ENCODE assay signal across 29 cellular contexts in the genomic region with DNA sequence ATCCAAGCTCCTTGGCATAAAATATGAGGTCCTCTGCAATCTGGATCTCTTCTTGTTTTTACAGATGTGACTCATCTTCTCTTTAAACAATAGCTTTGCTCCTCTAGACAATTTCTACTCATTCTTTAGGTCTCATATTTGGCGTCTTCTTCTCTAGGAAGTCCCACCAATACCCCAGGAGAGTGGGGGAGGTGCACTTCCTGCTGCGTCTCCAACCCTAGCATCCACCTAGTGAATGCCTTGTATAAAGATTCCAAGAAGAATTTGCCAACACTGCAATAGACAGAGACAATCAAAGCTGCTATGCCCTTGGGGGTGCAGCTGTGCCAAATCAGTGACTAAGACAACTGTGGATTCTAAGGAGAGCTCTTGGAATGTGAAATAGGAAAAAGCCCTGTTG. TPM values are rescaled to one million over a fixed set of nuclear protein-coding genes. Genes with fewer than 3 reads are reported as not detected.
DNase-seq lines count a peak whose midpoint lies in the region; ATAC-seq and TF ChIP-seq lines count a peak whose summit lies in the region.
"Had no signal": no experiment of that assay in that cellular context is flagged by ENCODE, and none has a peak within 500 bp of the region (broad histone marks: within the 10 kb centered on the region; RNA-seq: fewer than 3 reads in every experiment).

No MANE protein-coding gene starts in this region.

- no peaks in the 10 kb centered on the region for H3K36me3 ChIP-seq in brain microvascular endothelial cell (replicated peaks)
- H3K36me3 ChIP-seq: lower lobe of right lung, sigmoid colon, tibial nerve, WERI-Rb-1 had no signal

- H3K27ac ChIP-seq in brain microvascular endothelial cell = no peak overlapping the region
- H3K27ac ChIP-seq: lower lobe of right lung, sigmoid colon, tibial nerve, WERI-Rb-1 had no signal

- no peaks in the 10 kb centered on the region for H3K36me3 Mint-ChIP-seq in activated naive CD4-positive, alpha-beta T cell treated with anti-CD3 and anti-CD28 coated beads, Interleukin-2, amount 10 ng/mL, durations not matched to agents 7 days and 5 days
- H3K36me3 Mint-ChIP-seq: activated CD8-positive, alpha-beta memory T cell treated with anti-CD3 and anti-CD28 coated beads, Interleukin-2, amount 10 ng/mL, durations not matched to agents 7 days and 5 days; CD14-positive monocyte had no signal

- no peak overlapping the region for H3K4me3 Mint-ChIP-seq in activated naive CD4-positive, alpha-beta T cell treated with anti-CD3 and anti-CD28 coated beads, Interleukin-2, amount 10 ng/mL, durations not matched to agents 7 days and 5 days
- H3K4me3 Mint-ChIP-seq: activated CD8-positive, alpha-beta memory T cell treated with anti-CD3 and anti-CD28 coated beads, Interleukin-2, amount 10 ng/mL, durations not matched to agents 7 days and 5 days; activated naive CD4-positive, alpha-beta T cell treated with anti-CD3 and anti-CD28 coated beads for 36 hours; activated T-cell treated with anti-CD3 and anti-CD28 coated beads, Interleukin-2, amount 50 U/mL, for 72 hours; CD14-positive monocyte; dendritic cell treated with granulocyte-macrophage colony-stimulating factor and Interleukin-4, amounts not matched to agents 40 ng/mL and 50 ng/mL, for 4 days; T-helper 2 cell treated with Interferon-gamma antibody and Interleukin-4, amounts not matched to agents 5 μg/mL and 100 μg/mL, for 36 hours had no signal

- no peak overlapping the region for H3K27ac Mint-ChIP-seq in activated naive CD4-positive, alpha-beta T cell treated with anti-CD3 and anti-CD28 coated beads, Interleukin-2, amount 10 ng/mL, durations not matched to agents 7 days and 5 days
- H3K27ac Mint-ChIP-seq: activated CD8-positive, alpha-beta memory T cell treated with anti-CD3 and anti-CD28 coated beads, Interleukin-2, amount 10 ng/mL, durations not matched to agents 7 days and 5 days; activated naive CD4-positive, alpha-beta T cell treated with anti-CD3 and anti-CD28 coated beads for 36 hours; activated T-cell treated with anti-CD3 and anti-CD28 coated beads, Interleukin-2, amount 50 U/mL, for 72 hours; dendritic cell treated with granulocyte-macrophage colony-stimulating factor and Interleukin-4, amounts not matched to agents 40 ng/mL and 50 ng/mL, for 4 days; progenitor cell of endocrine pancreas; T-helper 2 cell treated with Interferon-gamma antibody and Interleukin-4, amounts not matched to agents 5 μg/mL and 100 μg/mL, for 36 hours had no signal

- no peak for ATAC-seq in omental fat pad (ENCODE audit: low FRiP score)
- ATAC-seq: activated CD8-positive, alpha-beta memory T cell treated with anti-CD3 and anti-CD28 coated beads, Interleukin-2, amount 10 ng/mL, durations not matched to agents 7 days and 5 days; activated T-cell treated with anti-CD3 and anti-CD28 coated beads, Interleukin-2, amount 50 U/mL, for 72 hours; lower lobe of right lung had no signal

- no peak overlapping the region for H3K4me3 ChIP-seq in brain microvascular endothelial cell (ENCODE audit: low read depth, low read length)
- H3K4me3 ChIP-seq: lower lobe of right lung, sigmoid colon, tibial nerve had no signal

- CTCF ChIA-PET in activated naive CD4-positive, alpha-beta T cell treated with anti-CD3 and anti-CD28 coated beads, Interleukin-2, amount 10 ng/mL, durations not matched to agents 7 days and 5 days (lab: Charles Lee) = interaction anchor here (1.1 kb wide), 1 partner anchor 13 kb away, joined by 3 read pairs; no protein-coding TSS in a partner anchor

- TF ChIP-seq CTCF in brain microvascular endothelial cell (IDR thresholded peaks at IDR 0.05; ENCODE audit: low read depth, low read length, missing control alignments) = no peak
- TF ChIP-seq CTCF in omental fat pad (IDR thresholded peaks at IDR 0.05) = no peak

- H3K27me3 ChIP-seq in brain microvascular endothelial cell (replicated peaks) = no peaks in the 10 kb centered on the region
- H3K27me3 ChIP-seq: sigmoid colon, tibial nerve had no signal

- no peaks in the 10 kb centered on the region for H3K4me1 Mint-ChIP-seq in activated naive CD4-positive, alpha-beta T cell treated with anti-CD3 and anti-CD28 coated beads, Interleukin-2, amount 10 ng/mL, durations not matched to agents 7 days and 5 days
- H3K4me1 Mint-ChIP-seq: activated CD8-positive, alpha-beta memory T cell treated with anti-CD3 and anti-CD28 coated beads, Interleukin-2, amount 10 ng/mL, durations not matched to agents 7 days and 5 days; CD14-positive monocyte had no signal

- peak; percentile 33 for DNase-seq in AG08395 (ENCODE audit: low spot score)
- DNase-seq in HT1080 (ENCODE audit: low read depth) = peak; percentile 78
- DNase-seq in brain microvascular endothelial cell = peak; percentile 25
- peak; percentile 27 for DNase-seq in myocyte (ENCODE audit: low read depth)
- DNase-seq in C1 segment of cervical spinal cord (lab: John Stamatoyannopoulos, UW) = no peak
- DNase-seq in omental fat pad (ENCODE audit: low spot score) = no peak
- no peak for DNase-seq in activated naive CD4-positive, alpha-beta T cell treated with anti-CD3 and anti-CD28 coated beads, Interleukin-2, amount 10 ng/mL, durations not matched to agents 7 days and 5 days
- DNase-seq in ACHN = no peak
- DNase-seq: activated CD4-positive, alpha-beta T cell treated with anti-CD3 and anti-CD28 coated beads, Interleukin-2, amount 50 U/mL, for 1 hour; activated CD8-positive, alpha-beta memory T cell treated with anti-CD3 and anti-CD28 coated beads, Interleukin-2, amount 10 ng/mL, durations not matched to agents 7 days and 5 days; activated naive CD4-positive, alpha-beta T cell treated with anti-CD3 and anti-CD28 coated beads for 36 hours; activated T-cell treated with anti-CD3 and anti-CD28 coated beads, Interleukin-2, amount 50 U/mL, for 72 hours; amniotic stem cell; caudate nucleus; kidney glomerular epithelial cell; lower lobe of right lung; NCI-H187; NCI-H2171 treated with DMSO at 0.1 percent for 48 hours; NCI-H524 treated with DMSO at 0.1 percent for 48 hours; NK-92 treated with Interleukin-12 subunit alpha and Interleukin-12 subunit beta, amount 100 ng/mL, for 24 hours; sigmoid colon; SK-N-SH; stimulated activated CD8-positive, alpha-beta memory T cell treated with anti-CD3 and anti-CD28 coated beads, Interleukin-4, amount 100 ng/mL, for 48 hours; WERI-Rb-1 had no signal

- H3K27me3 Mint-ChIP-seq in activated naive CD4-positive, alpha-beta T cell treated with anti-CD3 and anti-CD28 coated beads, Interleukin-2, amount 10 ng/mL, durations not matched to agents 7 days and 5 days = no peaks in the 10 kb centered on the region
- H3K27me3 Mint-ChIP-seq: dendritic cell treated with granulocyte-macrophage colony-stimulating factor and Interleukin-4, amounts not matched to agents 40 ng/mL and 50 ng/mL, for 4 days; progenitor cell of endocrine pancreas had no signal

- H3K9me3 Mint-ChIP-seq in activated naive CD4-positive, alpha-beta T cell treated with anti-CD3 and anti-CD28 coated beads, Interleukin-2, amount 10 ng/mL, durations not matched to agents 7 days and 5 days = no peaks in the 10 kb centered on the region
- H3K9me3 Mint-ChIP-seq: activated naive CD4-positive, alpha-beta T cell treated with anti-CD3 and anti-CD28 coated beads for 36 hours; activated T-cell treated with anti-CD3 and anti-CD28 coated beads, Interleukin-2, amount 50 U/mL, for 72 hours; CD14-positive monocyte; dendritic cell treated with granulocyte-macrophage colony-stimulating factor and Interleukin-4, amounts not matched to agents 40 ng/mL and 50 ng/mL, for 4 days; T-helper 2 cell treated with Interferon-gamma antibody and Interleukin-4, amounts not matched to agents 5 μg/mL and 100 μg/mL, for 36 hours had no signal

- in situ Hi-C loops in brain microvascular endothelial cell (cut with HindIII; ENCODE audit: low pct_ligation_motif_present, low sequenced_read_pairs) (no loop called here), ACHN (cut with HindIII; ENCODE audit: low pct_ligation_motif_present, low pct_unique_long_range_greater_than_20kb, low sequenced_read_pairs) (no loop called here)

RNA-seq across cellular contexts. Expression of a gene that starts 45.7 kb away (rescaled TPM):
- total RNA-seq in HT1080 (2014; rRNA removed; shearing (Covaris generic)) = 5.6 and 5.8 TPM in 2 replicates
- polyA plus RNA-seq in HT1080 (2015; cell fraction: cytosol; rRNA removed) = 5.0 and 6.2 TPM in 2 replicates
- polyA plus RNA-seq in HT1080 (2015; cell fraction: nucleus; rRNA removed) = 8.9 and 9.7 TPM in 2 replicates
- total RNA-seq in myocyte (5.6 and 7.4 TPM in 2 replicates), omental fat pad (10 to 100 TPM in 3 of 4 donors, 1 to 10 TPM in 1; 5.9 to 17.2 (median 12.9) TPM)
- polyA plus RNA-seq in myocyte (2012) = 2.5 TPM

Comparison
In these comparisons a context has a peak if more than half of its experiments do, and no peak if none do; other contexts are left out.
1. DNase-seq: peak in AG08395 (single experiment), HT1080 (single experiment), brain microvascular endothelial cell (single experiment) and myocyte (single experiment); none in C1 segment of cervical spinal cord (0 of 14), omental fat pad (single experiment), activated naive CD4-positive, alpha-beta T cell treated with anti-CD3 and anti-CD28 coated beads, Interleukin-2, amount 10 ng/mL, durations not matched to agents 7 days and 5 days (single experiment) and ACHN (single experiment).